Comparison of ENCODE assay signal across 21 cellular contexts in genomic region chr15:42171122-42171521, GRCh38. TPM values are rescaled to one million over a fixed set of nuclear protein-coding genes. Genes with fewer than 3 reads are reported as not detected.
DNase-seq lines count a peak whose midpoint lies in the region; ATAC-seq, FAIRE-seq and TF ChIP-seq lines count a peak whose summit lies in the region.
"Had no signal": no experiment of that assay in that cellular context is flagged by ENCODE, and none has a peak within 500 bp of the region (broad histone marks: within the 10 kb centered on the region; RNA-seq: fewer than 3 reads in every experiment).

No MANE protein-coding gene starts in this region.

- H2AFZ ChIP-seq in OCI-LY3 (ENCODE audit: low read depth, low read length) = no peak overlapping the region

- H3K79me2 ChIP-seq in OCI-LY3 (ENCODE audit: low read length) = no peaks in the 10 kb centered on the region

- peaks cover 45% of the 10 kb centered on the region for H3K36me3 ChIP-seq in OCI-LY3 (replicated peaks; ENCODE audit: low read depth, low read length)
- peaks cover 12 to 13% of the 10 kb centered on the region in 2 donors for H3K36me3 ChIP-seq in small intestine (ENCODE audit: control insufficient read depth in 2 of 2, insufficient read depth in 2 of 2, low read length in 2 of 2)
- H3K36me3 ChIP-seq in H7 (replicated peaks; ENCODE audit: control insufficient read depth, insufficient read depth, low read length) = peaks cover 27% of the 10 kb centered on the region

- H3K27ac Mint-ChIP-seq in activated CD8-positive, alpha-beta memory T cell treated with anti-CD3 and anti-CD28 coated beads, Interleukin-2, amount 10 ng/mL, durations not matched to agents 7 days and 5 days = peak overlapping the region; percentile 16
- H3K27ac Mint-ChIP-seq in dendritic cell treated with granulocyte-macrophage colony-stimulating factor and Interleukin-4, amounts not matched to agents 40 ng/mL and 50 ng/mL, for 4 days = peak overlapping the region; percentile 18
- H3K27ac Mint-ChIP-seq: progenitor cell of endocrine pancreas had no signal

- no peaks in the 10 kb centered on the region for H3K27me3 Mint-ChIP-seq in activated CD8-positive, alpha-beta memory T cell treated with anti-CD3 and anti-CD28 coated beads, Interleukin-2, amount 10 ng/mL, durations not matched to agents 7 days and 5 days
- no peaks in the 10 kb centered on the region for H3K27me3 Mint-ChIP-seq in dendritic cell treated with granulocyte-macrophage colony-stimulating factor and Interleukin-4, amounts not matched to agents 40 ng/mL and 50 ng/mL, for 4 days
- H3K27me3 Mint-ChIP-seq: CD8-positive, alpha-beta memory T cell; naive thymus-derived CD8-positive, alpha-beta T cell; progenitor cell of endocrine pancreas had no signal

- no peak for FAIRE-seq in small intestine (lab: Jason Lieb, UNC)

- H3K4me3 ChIP-seq in OCI-LY3 (ENCODE audit: low read length) (no peak overlapping the region), small intestine (ENCODE audit: low read depth in 1 of 2, low read length in 2 of 2) (no peak overlapping the region), H7 (ENCODE audit: insufficient read depth, low read depth, low read length) (no peak overlapping the region)
- H3K4me3 ChIP-seq: stomach, vagina had no signal

- H3K27me3 ChIP-seq in OCI-LY3 (ENCODE audit: low read depth, low read length) (no peaks in the 10 kb centered on the region), small intestine (ENCODE audit: control insufficient read depth in 2 of 2, insufficient read depth in 2 of 2, low read length in 2 of 2) (no peaks in the 10 kb centered on the region), H7 (ENCODE audit: control insufficient read depth, insufficient read depth, low read length) (no peaks in the 10 kb centered on the region)
- H3K27me3 ChIP-seq: stomach, vagina had no signal

- peak overlapping the region; percentile 34 for H3K4me2 ChIP-seq in OCI-LY3 (ENCODE audit: low read length)
- H3K4me2 ChIP-seq: KMS-11 had no signal

- no peak overlapping the region for H3K27ac ChIP-seq in OCI-LY3 (ENCODE audit: low read length)
- peak overlapping the region in 1 of 2 donors; percentile 37 for H3K27ac ChIP-seq in small intestine (ENCODE audit: low read depth in 1 of 2, low read length in 1 of 2)
- H3K27ac ChIP-seq: KMS-11, RWPE1, vagina had no signal

- ATAC-seq in activated CD8-positive, alpha-beta memory T cell treated with anti-CD3 and anti-CD28 coated beads, Interleukin-2, amount 10 ng/mL, durations not matched to agents 7 days and 5 days = peak; percentile 53
- ATAC-seq in HG03521 (IDR thresholded peaks at IDR 0.05; ENCODE audit: unreplicated experiment) = no peak
- ATAC-seq: naive thymus-derived CD8-positive, alpha-beta T cell had no signal

- H3K4me1 ChIP-seq in OCI-LY3 (ENCODE audit: low read length) (peaks cover 9% of the 10 kb centered on the region), small intestine (ENCODE audit: control insufficient read depth in 2 of 2, insufficient read depth in 1 of 2, low read depth in 1 of 2, low read length in 1 of 2) (no peaks in the 10 kb centered on the region)
- H3K4me1 ChIP-seq: vagina had no signal

- H3K9ac ChIP-seq in OCI-LY3 (ENCODE audit: low read length) = no peak overlapping the region
- H3K9ac ChIP-seq: KMS-11 had no signal

- H3K9me3 ChIP-seq in OCI-LY3 (ENCODE audit: insufficient read depth, low read length) (no peaks in the 10 kb centered on the region), small intestine (ENCODE audit: control insufficient read depth, low read depth) (no peaks in the 10 kb centered on the region)
- H3K9me3 ChIP-seq: stomach, vagina had no signal

- H3K9me3 Mint-ChIP-seq in activated CD8-positive, alpha-beta memory T cell treated with anti-CD3 and anti-CD28 coated beads, Interleukin-2, amount 10 ng/mL, durations not matched to agents 7 days and 5 days (ENCODE audit: low read depth) = no peaks in the 10 kb centered on the region
- H3K9me3 Mint-ChIP-seq in dendritic cell treated with granulocyte-macrophage colony-stimulating factor and Interleukin-4, amounts not matched to agents 40 ng/mL and 50 ng/mL, for 4 days = no peaks in the 10 kb centered on the region
- H3K9me3 Mint-ChIP-seq: CD8-positive, alpha-beta memory T cell; naive thymus-derived CD8-positive, alpha-beta T cell had no signal

- intact Hi-C loops in dendritic cell treated with granulocyte-macrophage colony-stimulating factor and Interleukin-4, amounts not matched to agents 40 ng/mL and 50 ng/mL, for 4 days (cut with micrococcal nuclease) = no loop called here

- TF ChIP-seq CTCF in OCI-LY3 (IDR thresholded peaks at IDR 0.05; ENCODE audit: low read depth, low read length) = no peak

- DNase-seq in activated CD8-positive, alpha-beta memory T cell treated with anti-CD3 and anti-CD28 coated beads, Interleukin-2, amount 10 ng/mL, durations not matched to agents 7 days and 5 days = no peak
- no peak for DNase-seq in activated CD8-positive, alpha-beta memory T cell treated with anti-CD3 and anti-CD28 coated beads, Interleukin-2, amount 50 U/mL, for 48 hours
- peak; percentile 20 for DNase-seq in small intestine
- no peak for DNase-seq in H7
- DNase-seq in stimulated activated CD8-positive, alpha-beta memory T cell treated with anti-CD3 and anti-CD28 coated beads, Interleukin-4, amount 100 ng/mL, for 48 hours = no peak
- DNase-seq: CD8-positive, alpha-beta memory T cell; cortex of kidney; foreskin melanocyte; GOT3; naive thymus-derived CD8-positive, alpha-beta T cell; NCI-H1436; stimulated activated CD4-positive, alpha-beta T cell treated with anti-CD3 and anti-CD28 coated beads, Interleukin-12 subunit alpha, Interleukin-12 subunit beta, amount 100 ng/mL, for 4 hours; stomach had no signal

- no peaks in the 10 kb centered on the region for H4K20me1 ChIP-seq in OCI-LY3 (ENCODE audit: insufficient read depth, low read length)

- CTCF ChIA-PET in activated CD8-positive, alpha-beta memory T cell treated with anti-CD3 and anti-CD28 coated beads, Interleukin-2, amount 10 ng/mL, durations not matched to agents 7 days and 5 days (lab: Charles Lee) = no interaction called here

- H3K4me3 Mint-ChIP-seq in activated CD8-positive, alpha-beta memory T cell treated with anti-CD3 and anti-CD28 coated beads, Interleukin-2, amount 10 ng/mL, durations not matched to agents 7 days and 5 days = no peak overlapping the region
- peak overlapping the region; percentile 2 for H3K4me3 Mint-ChIP-seq in dendritic cell treated with granulocyte-macrophage colony-stimulating factor and Interleukin-4, amounts not matched to agents 40 ng/mL and 50 ng/mL, for 4 days
- H3K4me3 Mint-ChIP-seq: CD8-positive, alpha-beta memory T cell; naive thymus-derived CD8-positive, alpha-beta T cell had no signal

- H3K4me1 Mint-ChIP-seq in activated CD8-positive, alpha-beta memory T cell treated with anti-CD3 and anti-CD28 coated beads, Interleukin-2, amount 10 ng/mL, durations not matched to agents 7 days and 5 days = peaks cover 13% of the 10 kb centered on the region
- peaks cover 30% of the 10 kb centered on the region for H3K4me1 Mint-ChIP-seq in dendritic cell treated with granulocyte-macrophage colony-stimulating factor and Interleukin-4, amounts not matched to agents 40 ng/mL and 50 ng/mL, for 4 days (ENCODE audit: low read depth)

- peaks cover 38% of the 10 kb centered on the region for H3K36me3 Mint-ChIP-seq in activated CD8-positive, alpha-beta memory T cell treated with anti-CD3 and anti-CD28 coated beads, Interleukin-2, amount 10 ng/mL, durations not matched to agents 7 days and 5 days
- peaks cover 88% of the 10 kb centered on the region for H3K36me3 Mint-ChIP-seq in dendritic cell treated with granulocyte-macrophage colony-stimulating factor and Interleukin-4, amounts not matched to agents 40 ng/mL and 50 ng/mL, for 4 days (ENCODE audit: low read depth)

- WGBS in small intestine, 3 donors = 18 to 29% (median 23%) methylated on average over 1 of the region's 1 CpG

RNA-seq across cellular contexts. Expression of gene PLA2G4F, which starts 14.7 kb away (rescaled TPM):
- total RNA-seq in activated CD8-positive, alpha-beta memory T cell treated with anti-CD3 and anti-CD28 coated beads, Interleukin-2, amount 10 ng/mL, durations not matched to agents 7 days and 5 days = not detected
- 10 to 100 TPM in 2 of 3 donors, 1 to 10 TPM in 1; 8.6 to 27.5 (median 13.3) TPM for polyA plus RNA-seq in small intestine
- not detected in 2 replicates for total RNA-seq in H7 (2014; rRNA removed; shearing (Covaris generic))
- total RNA-seq: CD8-positive, alpha-beta memory T cell; liver; naive thymus-derived CD8-positive, alpha-beta T cell had no signal
- polyA plus RNA-seq: CD8-positive, alpha-beta memory T cell; liver had no signal

RNA-seq across cellular contexts. Expression of gene VPS39, which starts 37.0 kb away (rescaled TPM):
- total RNA-seq in activated CD8-positive, alpha-beta memory T cell treated with anti-CD3 and anti-CD28 coated beads, Interleukin-2, amount 10 ng/mL, durations not matched to agents 7 days and 5 days = 10 to 100 TPM; 58.7 to 70.1 TPM
- polyA plus RNA-seq in small intestine = 10 to 100 TPM; 28.2 to 45.2 (median 37.6) TPM
- total RNA-seq in H7 (2014; rRNA removed; shearing (Covaris generic)) = 26.6 and 27.9 TPM in 2 replicates
